ENCODE assay signal across 1 cellular context in the genomic region with DNA sequence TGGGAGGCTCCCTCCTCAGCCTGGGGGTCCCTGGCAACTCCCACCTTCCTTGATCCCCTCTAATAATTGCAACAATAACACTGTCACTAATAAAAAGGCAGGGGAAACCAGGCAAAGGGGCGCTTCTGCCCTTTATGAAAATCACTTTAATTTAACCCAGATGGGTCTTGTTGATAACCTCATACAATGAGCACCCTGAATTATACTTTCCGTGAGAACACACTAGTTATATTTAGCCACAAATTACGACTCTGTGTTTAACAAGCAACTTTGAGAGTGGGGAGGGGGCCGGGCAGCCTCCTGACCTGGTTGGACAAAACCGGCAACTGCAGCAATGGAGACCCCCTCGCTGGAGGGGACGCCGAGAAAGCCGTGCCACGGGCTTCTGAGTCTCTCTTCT.
A peak's percentile ranks its signal among the peaks of the same experiment; 100 is the strongest.
TF ChIP-seq lines count a peak whose summit lies in the region.

No MANE protein-coding gene starts in this region.

TF ChIP-seq in HepG2, 621 proteins besides CTCF, POLR2A, EP300 and RAD21:
- TF ChIP-seq BCLAF1 (IDR thresholded peaks at IDR 0.05) (no peak), RBM22 (optimal IDR thresholded peaks at IDR 0.05; ENCODE audit: low read length) (peak; percentile 18), ZFYVE20 (CRISPR knock-in tag; IDR thresholded peaks at IDR 0.05; ENCODE audit: borderline replicate concordance, low read depth) (no peak), ZNF329 (CRISPR knock-in tag; IDR thresholded peaks at IDR 0.05; ENCODE audit: low read depth) (no peak), SNAPC2 (CRISPR knock-in tag; IDR thresholded peaks at IDR 0.05) (no peak), EEA1 (CRISPR knock-in tag; IDR thresholded peaks at IDR 0.05; ENCODE audit: borderline replicate concordance) (no peak), NCOR1 (IDR thresholded peaks at IDR 0.05; ENCODE audit: borderline replicate concordance, low read length) (no peak), ZNF274 (CRISPR knock-in tag; IDR thresholded peaks at IDR 0.05) (no peak), NRL (CRISPR knock-in tag; IDR thresholded peaks at IDR 0.05; ENCODE audit: borderline replicate concordance) (no peak)
TF ChIP-seq in HepG2: peak in this region for 1.
